In genomic region chr11:2380807-2381350, GRCh38 we compare ENCODE assay signal across 8 cellular contexts. TPM values are rescaled to one million over a fixed set of nuclear protein-coding genes. Genes with fewer than 3 reads are reported as not detected.
A peak's percentile ranks its signal among the peaks of the same experiment; 100 is the strongest.
DNase-seq lines count a peak whose midpoint lies in the region; ATAC-seq and TF ChIP-seq lines count a peak whose summit lies in the region.

No MANE protein-coding gene starts in this region.

- no peak for ATAC-seq in CD8-positive, alpha-beta T cell
- no peak for ATAC-seq in HG02623 (IDR thresholded peaks at IDR 0.05; ENCODE audit: unreplicated experiment)

- no peak for DNase-seq in CD8-positive, alpha-beta T cell
- DNase-seq in Peyer's patch (peak in 2 of 3 donors; percentile 64 to 82), fibroblast of villous mesenchyme (ENCODE audit: low read depth) (peak; percentile 66), SIG-M5 (lab: John Stamatoyannopoulos, UW) (no peak), NCI-H1105 treated with DMSO at 0.1 percent for 48 hours (lab: John Stamatoyannopoulos, UW) (no peak), nephron progenitor cell (no peak)

- H3K36me3 ChIP-seq in CD8-positive, alpha-beta T cell (ENCODE audit: insufficient read depth, low read length), result no peaks in the 10 kb centered on the region
- H3K36me3 ChIP-seq in Peyer's patch, result no peaks in the 10 kb centered on the region
- H3K36me3 ChIP-seq in parathyroid adenoma (ENCODE audit: control insufficient read depth, insufficient read depth, low read length), result no peaks in the 10 kb centered on the region

- TF ChIP-seq CTCF in CD8-positive, alpha-beta T cell (IDR thresholded peaks at IDR 0.05), result no peak
- TF ChIP-seq CTCF in Peyer's patch (IDR thresholded peaks at IDR 0.05) (no peak), fibroblast of villous mesenchyme (IDR thresholded peaks at IDR 0.05; ENCODE audit: insufficient read depth, low read depth, low read length) (no peak), parathyroid adenoma (IDR thresholded peaks at IDR 0.05) (no peak), nephron progenitor cell (IDR thresholded peaks at IDR 0.05) (no peak)

- intact Hi-C loops in CD8-positive, alpha-beta T cell (cut with DNase I, micrococcal nuclease), result no loop called here

- H3K4me1 Mint-ChIP-seq in CD8-positive, alpha-beta T cell (ENCODE audit: low read depth), result peaks cover 60% of the 10 kb centered on the region
- peaks cover 46% of the 10 kb centered on the region for H3K4me1 Mint-ChIP-seq in nephron progenitor cell

- H3K36me3 Mint-ChIP-seq in CD8-positive, alpha-beta T cell, result peaks cover 6% of the 10 kb centered on the region
- H3K36me3 Mint-ChIP-seq in nephron progenitor cell (ENCODE audit: low read depth), result no peaks in the 10 kb centered on the region

- H3K27me3 Mint-ChIP-seq in CD8-positive, alpha-beta T cell (ENCODE audit: low read depth), result no peaks in the 10 kb centered on the region
- peaks cover 10% of the 10 kb centered on the region for H3K27me3 Mint-ChIP-seq in nephron progenitor cell (ENCODE audit: low read depth, poor library complexity)

- no peak for TF ChIP-seq POLR2A in Peyer's patch (IDR thresholded peaks at IDR 0.05)

- H3K9me3 ChIP-seq in CD8-positive, alpha-beta T cell (ENCODE audit: low read length), result no peaks in the 10 kb centered on the region
- H3K9me3 ChIP-seq in Peyer's patch (no peaks in the 10 kb centered on the region), parathyroid adenoma (ENCODE audit: control insufficient read depth, low read length) (no peaks in the 10 kb centered on the region)

- no peak overlapping the region for H3K4me3 ChIP-seq in CD8-positive, alpha-beta T cell (ENCODE audit: low read depth, low read length)
- peak overlapping the region in 3 of 4 donors; percentile 20 to 31 (median 22) for H3K4me3 ChIP-seq in Peyer's patch
- peak overlapping the region; percentile 32 for H3K4me3 ChIP-seq in fibroblast of villous mesenchyme (ENCODE audit: low read depth, low read length)
- no peak overlapping the region for H3K4me3 ChIP-seq in parathyroid adenoma (ENCODE audit: low read depth, low read length)

- H2AFZ ChIP-seq in parathyroid adenoma, result no peak overlapping the region

- no peak overlapping the region for H3K9ac ChIP-seq in parathyroid adenoma

- H3K9me3 Mint-ChIP-seq in CD8-positive, alpha-beta T cell, result no peaks in the 10 kb centered on the region
- no peaks in the 10 kb centered on the region for H3K9me3 Mint-ChIP-seq in nephron progenitor cell

- peaks cover 11% of the 10 kb centered on the region for H3K79me2 ChIP-seq in parathyroid adenoma

- H3K27ac Mint-ChIP-seq in CD8-positive, alpha-beta T cell, result peak overlapping the region; percentile 62
- no peak overlapping the region for H3K27ac Mint-ChIP-seq in nephron progenitor cell

- H3K27ac ChIP-seq in CD8-positive, alpha-beta T cell (ENCODE audit: low read depth, low read length), result no peak overlapping the region
- H3K27ac ChIP-seq in Peyer's patch (peak overlapping the region; percentile 87 to 97 (median 94)), parathyroid adenoma (peak overlapping the region; percentile 60)

- CTCF ChIA-PET in CD8-positive, alpha-beta T cell (lab: Charles Lee), result interaction anchor here (1.4 kb wide), 1 partner anchor 35 kb away, joined by 5 read pairs; no protein-coding TSS in a partner anchor

- H3K4me3 Mint-ChIP-seq in CD8-positive, alpha-beta T cell, result peak overlapping the region; percentile 22
- no peak overlapping the region for H3K4me3 Mint-ChIP-seq in nephron progenitor cell

- no peaks in the 10 kb centered on the region for H3K27me3 ChIP-seq in CD8-positive, alpha-beta T cell (ENCODE audit: insufficient read depth, low read length)
- no peaks in the 10 kb centered on the region for H3K27me3 ChIP-seq in Peyer's patch
- H3K27me3 ChIP-seq in parathyroid adenoma (ENCODE audit: control insufficient read depth, insufficient read depth, low read length), result no peaks in the 10 kb centered on the region

- POLR2A ChIA-PET in CD8-positive, alpha-beta T cell (lab: Charles Lee), result no interaction called here

- H3K4me2 ChIP-seq in parathyroid adenoma (ENCODE audit: low read length), result no peak overlapping the region

- peaks cover 61% of the 10 kb centered on the region for H3K4me1 ChIP-seq in CD8-positive, alpha-beta T cell (ENCODE audit: insufficient read depth, low read length)
- H3K4me1 ChIP-seq in Peyer's patch (peaks cover 0 to 78% (median 60%) of the 10 kb centered on the region in 4 donors), parathyroid adenoma (no peaks in the 10 kb centered on the region)

RNA-seq across cellular contexts. Expression of gene CD81, which starts 3.8 kb away (rescaled TPM):
- total RNA-seq in CD8-positive, alpha-beta T cell, result 100 to 1,000 TPM; 165 to 166 TPM
- total RNA-seq in Peyer's patch (100 to 1,000 TPM in 2 of 4 donors, 10 to 100 TPM in 2; 49.2 to 124 (median 100) TPM), fibroblast of villous mesenchyme (220 and 257 TPM in 2 replicates)

RNA-seq across cellular contexts. Expression of gene TSSC4, which starts 19.7 kb away (rescaled TPM):
- 10 to 100 TPM; 48.8 to 49.5 TPM for total RNA-seq in CD8-positive, alpha-beta T cell
- total RNA-seq in Peyer's patch (10 to 100 TPM; 16.5 to 40.2 (median 34.1) TPM), fibroblast of villous mesenchyme (54.8 and 58.6 TPM in 2 replicates)

Comparison
In these comparisons a context has a peak if more than half of its experiments do, and no peak if none do; other contexts are left out.
1. DNase-seq: peak in Peyer's patch (2 of 3) and fibroblast of villous mesenchyme (single experiment); none in CD8-positive, alpha-beta T cell (0 of 7), SIG-M5 (single experiment), NCI-H1105 treated with DMSO at 0.1 percent for 48 hours (single experiment) and nephron progenitor cell (single experiment).
2. H3K4me3 ChIP-seq: peak in Peyer's patch (3 of 4) and fibroblast of villous mesenchyme (single experiment); none in CD8-positive, alpha-beta T cell (single experiment) and parathyroid adenoma (single experiment).